23 cellular contexts compared by ENCODE assay signal in genomic region chr6:150738092-150738625, GRCh38.
"Had no signal": no experiment of that assay in that cellular context is flagged by ENCODE, and none has a peak within 500 bp of the region (broad histone marks: within the 10 kb centered on the region; RNA-seq: fewer than 3 reads in every experiment).

No MANE protein-coding gene starts in this region.

- H3K36me3 Mint-ChIP-seq: naive thymus-derived CD4-positive, alpha-beta T cell; stimulated activated effector memory CD8-positive, alpha-beta T cell treated with anti-CD3 and anti-CD28 coated beads, Interleukin-12 subunit alpha, Interleukin-12 subunit beta, amount 100 ng/mL, for 72 hours had no signal

- H3K27me3 Mint-ChIP-seq: dendritic cell treated with granulocyte-macrophage colony-stimulating factor and Interleukin-4, amounts not matched to agents 40 ng/mL and 50 ng/mL, for 4 days; type B pancreatic cell had no signal

- H3K9me3 Mint-ChIP-seq: dendritic cell treated with granulocyte-macrophage colony-stimulating factor and Interleukin-4, amounts not matched to agents 40 ng/mL and 50 ng/mL, for 4 days; effector memory CD8-positive, alpha-beta T cell; naive thymus-derived CD4-positive, alpha-beta T cell; nephron progenitor cell; stimulated activated effector memory CD8-positive, alpha-beta T cell treated with anti-CD3 and anti-CD28 coated beads, Interleukin-12 subunit alpha, Interleukin-12 subunit beta, amount 100 ng/mL, for 72 hours; stimulated activated naive CD8-positive, alpha-beta T cell treated with anti-CD3 and anti-CD28 coated beads, Interleukin-15, amount 100 ng/mL, for 72 hours; type B pancreatic cell had no signal

- H3K4me1 Mint-ChIP-seq: naive thymus-derived CD4-positive, alpha-beta T cell; stimulated activated effector memory CD8-positive, alpha-beta T cell treated with anti-CD3 and anti-CD28 coated beads, Interleukin-12 subunit alpha, Interleukin-12 subunit beta, amount 100 ng/mL, for 72 hours; stimulated activated naive CD8-positive, alpha-beta T cell treated with anti-CD3 and anti-CD28 coated beads, Interleukin-15, amount 100 ng/mL, for 72 hours had no signal

- H3K9me3 ChIP-seq: esophagus muscularis mucosa, left ventricle myocardium inferior, lower lobe of right lung, neutrophil, right atrium auricular region, thyroid gland had no signal

- H3K27ac Mint-ChIP-seq: dendritic cell treated with granulocyte-macrophage colony-stimulating factor and Interleukin-4, amounts not matched to agents 40 ng/mL and 50 ng/mL, for 4 days; effector memory CD8-positive, alpha-beta T cell; naive thymus-derived CD4-positive, alpha-beta T cell; nephron progenitor cell; stimulated activated effector memory CD8-positive, alpha-beta T cell treated with anti-CD3 and anti-CD28 coated beads, Interleukin-12 subunit alpha, Interleukin-12 subunit beta, amount 100 ng/mL, for 72 hours; type B pancreatic cell had no signal

- H3K4me1 ChIP-seq: esophagus muscularis mucosa, foreskin keratinocyte, lower lobe of right lung, right atrium auricular region, thyroid gland had no signal

- H3K27me3 ChIP-seq: esophagus muscularis mucosa, foreskin keratinocyte, hepatocyte, right atrium auricular region, thyroid gland had no signal

- DNase-seq: cerebellar nuclear complex; effector memory CD8-positive, alpha-beta T cell; foreskin keratinocyte; kidney; left cardiac atrium; left ventricle myocardium inferior; lower lobe of right lung; mesenchymal stem cell; naive thymus-derived CD4-positive, alpha-beta T cell; nephron progenitor cell; stimulated activated CD4-positive, alpha-beta T cell treated with anti-CD3 and anti-CD28 coated beads, Interleukin-4, amount 100 ng/mL, for 1 hour; stimulated activated CD8-positive, alpha-beta memory T cell treated with anti-CD3 and anti-CD28 coated beads, Interleukin-4, amount 100 ng/mL, for 48 hours; stimulated activated naive CD8-positive, alpha-beta T cell treated with anti-CD3 and anti-CD28 coated beads, Interleukin-15, amount 100 ng/mL, for 72 hours; thyroid gland had no signal

- H3K36me3 ChIP-seq: neutrophil, right atrium auricular region, thyroid gland had no signal

- H3K27ac ChIP-seq: epithelial cell of prostate, esophagus muscularis mucosa, foreskin keratinocyte, hepatocyte, left ventricle myocardium inferior, lower lobe of right lung, neutrophil, right atrium auricular region, thyroid gland had no signal

- H3K4me3 ChIP-seq: esophagus muscularis mucosa, hepatocyte, left ventricle myocardium inferior, lower lobe of right lung, right atrium auricular region, smooth muscle cell, thyroid gland had no signal

- ATAC-seq: effector memory CD8-positive, alpha-beta T cell; foreskin keratinocyte; left cardiac atrium; lower lobe of right lung; naive thymus-derived CD4-positive, alpha-beta T cell; stimulated activated effector memory CD8-positive, alpha-beta T cell treated with anti-CD3 and anti-CD28 coated beads, Interleukin-12 subunit alpha, Interleukin-12 subunit beta, amount 100 ng/mL, for 72 hours; stimulated activated naive CD8-positive, alpha-beta T cell treated with anti-CD3 and anti-CD28 coated beads, Interleukin-15, amount 100 ng/mL, for 72 hours had no signal

- H3K4me3 Mint-ChIP-seq: dendritic cell treated with granulocyte-macrophage colony-stimulating factor and Interleukin-4, amounts not matched to agents 40 ng/mL and 50 ng/mL, for 4 days; effector memory CD8-positive, alpha-beta T cell; naive thymus-derived CD4-positive, alpha-beta T cell; nephron progenitor cell; stimulated activated effector memory CD8-positive, alpha-beta T cell treated with anti-CD3 and anti-CD28 coated beads, Interleukin-12 subunit alpha, Interleukin-12 subunit beta, amount 100 ng/mL, for 72 hours; stimulated activated naive CD8-positive, alpha-beta T cell treated with anti-CD3 and anti-CD28 coated beads, Interleukin-15, amount 100 ng/mL, for 72 hours; type B pancreatic cell had no signal
